ENCODE assay signal across 1 cellular context in genomic region chr11:831132-831864, GRCh38.
TF ChIP-seq lines count a peak whose summit lies in the region.

No MANE protein-coding gene starts in this region.

TF ChIP-seq in HEK293, 187 proteins besides CTCF, POLR2A, EP300 and RAD21 (continues in another document):
- TF ChIP-seq ZNF777 (tag by site-specific recombination; IDR thresholded peaks at IDR 0.05; ENCODE audit: borderline replicate concordance) (no peak), ZNF626 (tag by site-specific recombination; IDR thresholded peaks at IDR 0.05) (no peak), ZNF449 (tag by site-specific recombination; IDR thresholded peaks at IDR 0.05) (0 out of 2 replicates have a peak, but pooled peaks have one; percentile 40), GLIS2 (tag by site-specific recombination; IDR thresholded peaks at IDR 0.05) (peak; percentile 52), ZNF404 (tag by site-specific recombination; IDR thresholded peaks at IDR 0.05) (no peak), KLF17 (tag by site-specific recombination; IDR thresholded peaks at IDR 0.05) (no peak), ZFHX2 (tag by site-specific recombination; conservative IDR thresholded peaks at IDR 0.05) (no peak), KLF8 (tag by site-specific recombination; IDR thresholded peaks at IDR 0.05) (0 out of 2 replicates have a peak, but pooled peaks have one; percentile 6), ZNF114 (tag by site-specific recombination; IDR thresholded peaks at IDR 0.05) (no peak), WT1 (tag by site-specific recombination; IDR thresholded peaks at IDR 0.05) (no peak), YY1 (tag by site-specific recombination; IDR thresholded peaks at IDR 0.05) (no peak), ZNF146 (tag by site-specific recombination; IDR thresholded peaks at IDR 0.05) (no peak), ZBTB21 (tag by site-specific recombination; IDR thresholded peaks at IDR 0.05) (no peak), ZNF596 (tag by site-specific recombination; IDR thresholded peaks at IDR 0.05) (no peak), GLIS1 (tag by site-specific recombination; IDR thresholded peaks at IDR 0.05) (peak; percentile 81), YY2 (tag by site-specific recombination; IDR thresholded peaks at IDR 0.05) (no peak), PRDM1 (tag by site-specific recombination; IDR thresholded peaks at IDR 0.05) (no peak), EGR2 (tag by site-specific recombination; IDR thresholded peaks at IDR 0.05; ENCODE audit: low read depth) (no peak), BCL11B (tag by site-specific recombination; IDR thresholded peaks at IDR 0.05; ENCODE audit: low read depth) (no peak), IKZF3 (tag by site-specific recombination; IDR thresholded peaks at IDR 0.05) (no peak; the same call in 1 of the 2 replicates), TRIM28 (IDR thresholded peaks at IDR 0.05; ENCODE audit: borderline replicate concordance, low read length) (no peak), ZNF701 (tag by site-specific recombination; IDR thresholded peaks at IDR 0.05) (no peak), PRDM10 (tag by site-specific recombination; IDR thresholded peaks at IDR 0.05) (no peak), MZF1 (tag by site-specific recombination; IDR thresholded peaks at IDR 0.05; ENCODE audit: borderline replicate concordance) (no peak), SCRT2 (tag by site-specific recombination; IDR thresholded peaks at IDR 0.05) (peak; percentile 42; the same call in 1 of the 2 replicates), ZNF561 (tag by site-specific recombination; IDR thresholded peaks at IDR 0.05; ENCODE audit: borderline replicate concordance) (no peak), ZNF629 (tag by site-specific recombination; IDR thresholded peaks at IDR 0.05) (no peak), ZNF521 (tag by site-specific recombination; IDR thresholded peaks at IDR 0.05) (no peak), KLF1 (tag by site-specific recombination; IDR thresholded peaks at IDR 0.05) (no peak), ZNF488 (tag by site-specific recombination; IDR thresholded peaks at IDR 0.05) (no peak), ZSCAN5A (tag by site-specific recombination; IDR thresholded peaks at IDR 0.05) (no peak), HOXC10 (CRISPR knock-in tag; IDR thresholded peaks at IDR 0.05) (no peak), ZNF707 (tag by site-specific recombination; IDR thresholded peaks at IDR 0.05) (no peak), ZNF747 (tag by site-specific recombination; IDR thresholded peaks at IDR 0.05) (no peak), ZIC2 (tag by site-specific recombination; IDR thresholded peaks at IDR 0.05) (peak; percentile 93)
- TF ChIP-seq, protein P1, sequence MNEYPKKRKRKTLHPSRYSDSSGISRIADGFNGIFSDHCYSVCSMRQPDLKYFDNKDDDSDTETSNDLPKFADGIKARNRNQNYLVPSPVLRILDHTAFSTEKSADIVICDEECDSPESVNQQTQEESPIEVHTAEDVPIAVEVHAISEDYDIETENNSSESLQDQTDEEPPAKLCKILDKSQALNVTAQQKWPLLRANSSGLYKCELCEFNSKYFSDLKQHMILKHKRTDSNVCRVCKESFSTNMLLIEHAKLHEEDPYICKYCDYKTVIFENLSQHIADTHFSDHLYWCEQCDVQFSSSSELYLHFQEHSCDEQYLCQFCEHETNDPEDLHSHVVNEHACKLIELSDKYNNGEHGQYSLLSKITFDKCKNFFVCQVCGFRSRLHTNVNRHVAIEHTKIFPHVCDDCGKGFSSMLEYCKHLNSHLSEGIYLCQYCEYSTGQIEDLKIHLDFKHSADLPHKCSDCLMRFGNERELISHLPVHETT (tag by site-specific recombination; IDR thresholded peaks at IDR 0.05), result no peak
- TF ChIP-seq, protein P2, sequence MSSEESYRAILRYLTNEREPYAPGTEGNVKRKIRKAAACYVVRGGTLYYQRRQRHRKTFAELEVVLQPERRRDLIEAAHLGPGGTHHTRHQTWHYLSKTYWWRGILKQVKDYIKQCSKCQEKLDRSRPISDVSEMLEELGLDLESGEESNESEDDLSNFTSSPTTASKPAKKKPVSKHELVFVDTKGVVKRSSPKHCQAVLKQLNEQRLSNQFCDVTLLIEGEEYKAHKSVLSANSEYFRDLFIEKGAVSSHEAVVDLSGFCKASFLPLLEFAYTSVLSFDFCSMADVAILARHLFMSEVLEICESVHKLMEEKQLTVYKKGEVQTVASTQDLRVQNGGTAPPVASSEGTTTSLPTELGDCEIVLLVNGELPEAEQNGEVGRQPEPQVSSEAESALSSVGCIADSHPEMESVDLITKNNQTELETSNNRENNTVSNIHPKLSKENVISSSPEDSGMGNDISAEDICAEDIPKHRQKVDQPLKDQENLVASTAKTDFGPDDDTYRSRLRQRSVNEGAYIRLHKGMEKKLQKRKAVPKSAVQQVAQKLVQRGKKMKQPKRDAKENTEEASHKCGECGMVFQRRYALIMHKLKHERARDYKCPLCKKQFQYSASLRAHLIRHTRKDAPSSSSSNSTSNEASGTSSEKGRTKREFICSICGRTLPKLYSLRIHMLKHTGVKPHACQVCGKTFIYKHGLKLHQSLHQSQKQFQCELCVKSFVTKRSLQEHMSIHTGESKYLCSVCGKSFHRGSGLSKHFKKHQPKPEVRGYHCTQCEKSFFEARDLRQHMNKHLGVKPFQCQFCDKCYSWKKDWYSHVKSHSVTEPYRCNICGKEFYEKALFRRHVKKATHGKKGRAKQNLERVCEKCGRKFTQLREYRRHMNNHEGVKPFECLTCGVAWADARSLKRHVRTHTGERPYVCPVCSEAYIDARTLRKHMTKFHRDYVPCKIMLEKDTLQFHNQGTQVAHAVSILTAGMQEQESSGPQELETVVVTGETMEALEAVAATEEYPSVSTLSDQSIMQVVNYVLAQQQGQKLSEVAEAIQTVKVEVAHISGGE (tag by site-specific recombination; conservative IDR thresholded peaks at IDR 0.05; ENCODE audit: low read depth), result no peak
- TF ChIP-seq, protein P3, sequence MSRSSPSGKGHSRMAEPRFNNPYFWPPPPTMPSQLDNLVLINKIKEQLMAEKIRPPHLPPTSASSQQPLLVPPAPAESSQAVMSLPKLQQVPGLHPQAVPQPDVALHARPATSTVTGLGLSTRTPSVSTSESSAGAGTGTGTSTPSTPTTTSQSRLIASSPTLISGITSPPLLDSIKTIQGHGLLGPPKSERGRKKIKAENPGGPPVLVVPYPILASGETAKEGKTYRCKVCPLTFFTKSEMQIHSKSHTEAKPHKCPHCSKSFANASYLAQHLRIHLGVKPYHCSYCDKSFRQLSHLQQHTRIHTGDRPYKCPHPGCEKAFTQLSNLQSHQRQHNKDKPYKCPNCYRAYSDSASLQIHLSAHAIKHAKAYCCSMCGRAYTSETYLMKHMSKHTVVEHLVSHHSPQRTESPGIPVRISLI (tag by site-specific recombination; IDR thresholded peaks at IDR 0.05), result no peak
- TF ChIP-seq, protein P4, sequence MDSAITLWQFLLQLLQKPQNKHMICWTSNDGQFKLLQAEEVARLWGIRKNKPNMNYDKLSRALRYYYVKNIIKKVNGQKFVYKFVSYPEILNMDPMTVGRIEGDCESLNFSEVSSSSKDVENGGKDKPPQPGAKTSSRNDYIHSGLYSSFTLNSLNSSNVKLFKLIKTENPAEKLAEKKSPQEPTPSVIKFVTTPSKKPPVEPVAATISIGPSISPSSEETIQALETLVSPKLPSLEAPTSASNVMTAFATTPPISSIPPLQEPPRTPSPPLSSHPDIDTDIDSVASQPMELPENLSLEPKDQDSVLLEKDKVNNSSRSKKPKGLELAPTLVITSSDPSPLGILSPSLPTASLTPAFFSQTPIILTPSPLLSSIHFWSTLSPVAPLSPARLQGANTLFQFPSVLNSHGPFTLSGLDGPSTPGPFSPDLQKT (IDR thresholded peaks at IDR 0.05; ENCODE audit: borderline replicate concordance, low read depth, low read length), result no peak
- TF ChIP-seq, protein P5, sequence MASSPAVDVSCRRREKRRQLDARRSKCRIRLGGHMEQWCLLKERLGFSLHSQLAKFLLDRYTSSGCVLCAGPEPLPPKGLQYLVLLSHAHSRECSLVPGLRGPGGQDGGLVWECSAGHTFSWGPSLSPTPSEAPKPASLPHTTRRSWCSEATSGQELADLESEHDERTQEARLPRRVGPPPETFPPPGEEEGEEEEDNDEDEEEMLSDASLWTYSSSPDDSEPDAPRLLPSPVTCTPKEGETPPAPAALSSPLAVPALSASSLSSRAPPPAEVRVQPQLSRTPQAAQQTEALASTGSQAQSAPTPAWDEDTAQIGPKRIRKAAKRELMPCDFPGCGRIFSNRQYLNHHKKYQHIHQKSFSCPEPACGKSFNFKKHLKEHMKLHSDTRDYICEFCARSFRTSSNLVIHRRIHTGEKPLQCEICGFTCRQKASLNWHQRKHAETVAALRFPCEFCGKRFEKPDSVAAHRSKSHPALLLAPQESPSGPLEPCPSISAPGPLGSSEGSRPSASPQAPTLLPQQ (tag by site-specific recombination; IDR thresholded peaks at IDR 0.05), result peak; percentile 55; the same call in 1 of the 2 replicates
- TF ChIP-seq, protein P6, sequence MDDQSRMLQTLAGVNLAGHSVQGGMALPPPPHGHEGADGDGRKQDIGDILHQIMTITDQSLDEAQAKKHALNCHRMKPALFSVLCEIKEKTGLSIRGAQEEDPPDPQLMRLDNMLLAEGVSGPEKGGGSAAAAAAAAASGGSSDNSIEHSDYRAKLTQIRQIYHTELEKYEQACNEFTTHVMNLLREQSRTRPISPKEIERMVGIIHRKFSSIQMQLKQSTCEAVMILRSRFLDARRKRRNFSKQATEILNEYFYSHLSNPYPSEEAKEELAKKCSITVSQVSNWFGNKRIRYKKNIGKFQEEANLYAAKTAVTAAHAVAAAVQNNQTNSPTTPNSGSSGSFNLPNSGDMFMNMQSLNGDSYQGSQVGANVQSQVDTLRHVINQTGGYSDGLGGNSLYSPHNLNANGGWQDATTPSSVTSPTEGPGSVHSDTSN (CRISPR knock-in tag; IDR thresholded peaks at IDR 0.05), result no peak
